In genomic region chr10:128839134-128839533, GRCh38 we compare ENCODE assay signal across 23 cellular contexts.
DNase-seq lines count a peak whose midpoint lies in the region; ATAC-seq and TF ChIP-seq lines count a peak whose summit lies in the region.
"Had no signal": no experiment of that assay in that cellular context is flagged by ENCODE, and none has a peak within 500 bp of the region (broad histone marks: within the 10 kb centered on the region; RNA-seq: fewer than 3 reads in every experiment).

No MANE protein-coding gene starts in this region.

- TF ChIP-seq RAD21 in IMR-90 (IDR thresholded peaks at IDR 0.05; ENCODE audit: low read length) = no peak

- WGBS in IMR-90 (ENCODE audit: extremely low coverage in 2 of 2, insufficient read length in 1 of 2), 2 experiments = 19% methylated on average over 2 of the region's 9 CpGs; no CpG with 5 or more reads in 1 of the 2 experiments
- WGBS in esophagus muscularis mucosa = 93% methylated on average over 9 of the region's 9 CpGs
- no CpG with 5 or more reads among the region's 9 CpGs for whole genome bisulfite sequencing in neuronal stem cell (ENCODE audit: extremely low coverage in 2 of 2, insufficient read length in 2 of 2, insufficient replicate concordance in 1 of 2), 2 donors
- whole genome bisulfite sequencing in transverse colon (ENCODE audit: low coverage in 1 of 2), 2 donors = 83 to 88% methylated on average over 6 to 9 of the region's 9 CpGs

- H3K9ac ChIP-seq in IMR-90 (ENCODE audit: low read depth, low read length) (no peak overlapping the region), neuronal stem cell (ENCODE audit: low read depth, low read length, poor library complexity) (no peak overlapping the region)
- H3K9ac ChIP-seq: BLaER1 treated with 17β-estradiol and CSF1 and Interleukin-3, amounts not matched to agents 10 nM and 100 nM had no signal

- H3K14ac ChIP-seq in IMR-90 (replicated peaks; ENCODE audit: low read depth, low read length) (no peak overlapping the region), neuronal stem cell (ENCODE audit: low read length) (no peak overlapping the region)

- H2BK5ac ChIP-seq in IMR-90 (ENCODE audit: low read depth, low read length, poor library complexity, severe bottlenecking) = no peak overlapping the region
- no peak overlapping the region for H2BK5ac ChIP-seq in neuronal stem cell (ENCODE audit: low read length)

- no peak overlapping the region for H2BK12ac ChIP-seq in neuronal stem cell (ENCODE audit: low read length)

- TF ChIP-seq EP300 in esophagus muscularis mucosa (IDR thresholded peaks at IDR 0.05) (no peak), transverse colon (IDR thresholded peaks at IDR 0.05; ENCODE audit: low read depth) (no peak)

- no peak for TF ChIP-seq CTCF in IMR-90 (conservative IDR thresholded peaks at IDR 0.05; ENCODE audit: low read depth, low read length)
- TF ChIP-seq CTCF in esophagus muscularis mucosa (IDR thresholded peaks at IDR 0.05) = no peak
- no peak for TF ChIP-seq CTCF in GM13977 (IDR thresholded peaks at IDR 0.05; ENCODE audit: extremely low read depth, insufficient read depth, missing control alignments)
- TF ChIP-seq CTCF in transverse colon (IDR thresholded peaks at IDR 0.05) = no peak

- H3K4ac ChIP-seq in IMR-90 (ENCODE audit: low read depth, low read length) = no peak overlapping the region
- no peak overlapping the region for H3K4ac ChIP-seq in neuronal stem cell (ENCODE audit: low read length)

- H3K4me2 ChIP-seq in IMR-90 (ENCODE audit: low read depth, low read length) (no peak overlapping the region), neuronal stem cell (ENCODE audit: insufficient read depth, low read length, poor library complexity, severe bottlenecking) (no peak overlapping the region)
- H3K4me2 ChIP-seq: A549; BLaER1 treated with 17β-estradiol and CSF1 and Interleukin-3, amounts not matched to agents 10 nM and 100 nM had no signal

- no TSS peak for BruUV-seq in IMR-90 (replicated peaks; lab: Mats Ljungman, UMichigan)

- H2BK20ac ChIP-seq in IMR-90 (ENCODE audit: low read depth, low read length) = no peak overlapping the region

- DNase-seq in IMR-90 = no peak
- peak; percentile 55 for DNase-seq in esophagus muscularis mucosa (ENCODE audit: extremely low spot score)
- no peak for DNase-seq in neuronal stem cell (ENCODE audit: low spot score)
- DNase-seq in GM13977 (ENCODE audit: low spot score) = no peak
- DNase-seq in transverse colon = no peak
- DNase-seq in stimulated activated naive CD4-positive, alpha-beta T cell (lab: John Stamatoyannopoulos, UW) = no peak
- DNase-seq in NCI-H1092 treated with DMSO at 0.1 percent for 48 hours (lab: John Stamatoyannopoulos, UW) = no peak
- DNase-seq: 8988T; ACHN; AML-193; BE2C; CD4-positive, alpha-beta T cell; CD8-positive, alpha-beta memory T cell; DMS 273 treated with DMSO at 0.1 percent for 48 hours; DMS79; EL; GDM1; GOT3; H7; HCEC 1CT had no signal

- H4K20me1 ChIP-seq in IMR-90 (ENCODE audit: insufficient read depth, low read length) = no peaks in the 10 kb centered on the region

- H3K36me3 ChIP-seq in IMR-90 (ENCODE audit: control insufficient read depth, insufficient read depth, low read length) (no peaks in the 10 kb centered on the region), esophagus muscularis mucosa (no peaks in the 10 kb centered on the region), neuronal stem cell (replicated peaks in 1 of 2; ENCODE audit: control insufficient read depth in 2 of 2, insufficient read depth in 2 of 2, low read length in 2 of 2) (no peaks in the 10 kb centered on the region), transverse colon (no peaks in the 10 kb centered on the region)
- H3K36me3 ChIP-seq: BE2C; BLaER1 treated with 17β-estradiol and CSF1 and Interleukin-3, amounts not matched to agents 10 nM and 100 nM had no signal

- dilution Hi-C loops in IMR-90 (cut with HindIII; ENCODE audit: low sequenced_read_pairs, unreplicated experiment) = no loop called here

- H3K27ac ChIP-seq in IMR-90 (ENCODE audit: insufficient read depth, low read length) = no peak overlapping the region
- no peak overlapping the region for H3K27ac ChIP-seq in esophagus muscularis mucosa (replicated peaks in 1 of 4)
- H3K27ac ChIP-seq in neuronal stem cell (replicated peaks; ENCODE audit: low read length) = no peak overlapping the region
- no peak overlapping the region for H3K27ac ChIP-seq in transverse colon
- H3K27ac ChIP-seq: A549; BLaER1 treated with 17β-estradiol and CSF1 and Interleukin-3, amounts not matched to agents 10 nM and 100 nM had no signal

- CTCF ChIA-PET in IMR-90 (lab: Yijun Ruan, JAX) = no interaction called here

- no peak overlapping the region for H2BK120ac ChIP-seq in IMR-90 (ENCODE audit: low read depth, low read length)
- H2BK120ac ChIP-seq in neuronal stem cell (ENCODE audit: low read depth, low read length) = no peak overlapping the region

- H2AFZ ChIP-seq in IMR-90 (replicated peaks; ENCODE audit: low read length, poor library complexity) (no peak overlapping the region), neuronal stem cell (ENCODE audit: low read length) (no peak overlapping the region)

- H2BK15ac ChIP-seq in IMR-90 (ENCODE audit: low read depth, low read length) (no peak overlapping the region), neuronal stem cell (ENCODE audit: low read length) (no peak overlapping the region)

- no peak overlapping the region for H4K91ac ChIP-seq in IMR-90 (ENCODE audit: insufficient read depth, low read depth, low read length)
- H4K91ac ChIP-seq in neuronal stem cell (ENCODE audit: low read depth, low read length, poor library complexity) = no peak overlapping the region

- H3K9me3 ChIP-seq in IMR-90 (ENCODE audit: control insufficient read depth, insufficient read depth, low read length) = peaks cover 28% of the 10 kb centered on the region
- H3K9me3 ChIP-seq in esophagus muscularis mucosa = no peaks in the 10 kb centered on the region
- H3K9me3 ChIP-seq in neuronal stem cell (replicated peaks in 1 of 2; ENCODE audit: control insufficient read depth in 2 of 2, insufficient read depth in 1 of 2, low read depth in 1 of 2, low read length in 2 of 2) = no peaks in the 10 kb centered on the region
- H3K9me3 ChIP-seq in transverse colon = no peaks in the 10 kb centered on the region
- H3K9me3 ChIP-seq: A549; BE2C; BLaER1 treated with 17β-estradiol and CSF1 and Interleukin-3, amounts not matched to agents 10 nM and 100 nM had no signal

- no peak for ATAC-seq in IMR-90 (ENCODE audit: low read depth)
- ATAC-seq: A549, GM12878 had no signal

- H4K5ac ChIP-seq in IMR-90 (ENCODE audit: low read depth, low read length) = no peak overlapping the region

- TF ChIP-seq POLR2A in IMR-90 (IDR thresholded peaks at IDR 0.05; ENCODE audit: low read depth, low read length) = no peak
- TF ChIP-seq POLR2A in esophagus muscularis mucosa (IDR thresholded peaks at IDR 0.05; ENCODE audit: low read depth) = no peak
- no peak for TF ChIP-seq POLR2A in transverse colon (IDR thresholded peaks at IDR 0.05)

- H3K23ac ChIP-seq in IMR-90 (ENCODE audit: low read depth, low read length) (no peak overlapping the region), neuronal stem cell (ENCODE audit: low read depth, low read length, poor library complexity) (no peak overlapping the region)

- in situ Hi-C loops in IMR-90 (cut with MboI; ENCODE audit: low sequenced_read_pairs) = no loop called here
- in situ Hi-C loops in GM13977 (cut with MboI; ENCODE audit: low pct_unique_long_range_greater_than_20kb, low sequenced_read_pairs, unreplicated experiment) = no loop called here
- in situ Hi-C loops in transverse colon (cut with MboI; ENCODE audit: low pct_ligation_motif_present in 1 of 4, low pct_unique_long_range_greater_than_20kb in 1 of 4, low sequenced_read_pairs in 3 of 4) = no loop called here

- H3K27me3 ChIP-seq in IMR-90 (ENCODE audit: control insufficient read depth, insufficient read depth, low read length) = no peaks in the 10 kb centered on the region
- H3K27me3 ChIP-seq in esophagus muscularis mucosa = no peaks in the 10 kb centered on the region
- H3K27me3 ChIP-seq in neuronal stem cell (ENCODE audit: control insufficient read depth in 3 of 3, insufficient read depth in 3 of 3, low read depth in 1 of 3, low read length in 3 of 3) = no peaks in the 10 kb centered on the region
- H3K27me3 ChIP-seq in transverse colon = no peaks in the 10 kb centered on the region
- H3K27me3 ChIP-seq: BE2C; BLaER1 treated with 17β-estradiol and CSF1 and Interleukin-3, amounts not matched to agents 10 nM and 100 nM had no signal

- H4K8ac ChIP-seq in IMR-90 (ENCODE audit: low read depth in 2 of 2, low read length in 2 of 2) (no peak overlapping the region), neuronal stem cell (ENCODE audit: low read depth, low read length) (no peak overlapping the region)

- H3K4me1 ChIP-seq in IMR-90 (ENCODE audit: control insufficient read depth, insufficient read depth, low read length) (no peaks in the 10 kb centered on the region), esophagus muscularis mucosa (no peaks in the 10 kb centered on the region), neuronal stem cell (ENCODE audit: control insufficient read depth in 2 of 2, insufficient read depth in 1 of 2, low read depth in 1 of 2, low read length in 2 of 2) (no peaks in the 10 kb centered on the region), transverse colon (peaks cover 0 to 3% (median 0%) of the 10 kb centered on the region in 4 donors)
- H3K4me1 ChIP-seq: A549; BE2C; BLaER1 treated with 17β-estradiol and CSF1 and Interleukin-3, amounts not matched to agents 10 nM and 100 nM had no signal

- POLR2A ChIA-PET in IMR-90 (lab: Charles Lee; ENCODE audit: unreplicated experiment) = no interaction called here

- peak overlapping the region; percentile 11 for H2AK9ac ChIP-seq in IMR-90 (replicated peaks; ENCODE audit: low read depth, low read length, poor library complexity)

- no peaks in the 10 kb centered on the region for H3K9me1 ChIP-seq in IMR-90 (ENCODE audit: insufficient read depth, low read length)

- H3K18ac ChIP-seq in IMR-90 (ENCODE audit: low read depth, low read length) (no peak overlapping the region), neuronal stem cell (ENCODE audit: low read length) (peak overlapping the region; percentile 76)

- no peak overlapping the region for H2AK5ac ChIP-seq in IMR-90 (ENCODE audit: low read depth, low read length)
- no peak overlapping the region for H2AK5ac ChIP-seq in neuronal stem cell (ENCODE audit: low read depth, low read length)

- H3K79me1 ChIP-seq in IMR-90 (ENCODE audit: low read depth in 1 of 2, low read length in 2 of 2) (no peaks in the 10 kb centered on the region), neuronal stem cell (ENCODE audit: low read depth, low read length) (no peaks in the 10 kb centered on the region)

- H3K56ac ChIP-seq in IMR-90 (ENCODE audit: extremely low read depth, insufficient read depth, low read length) = no peak overlapping the region

- intact Hi-C loops in IMR-90 (cut with micrococcal nuclease) = no loop called here
- intact Hi-C loops in esophagus muscularis mucosa (cut with DNase I) = no loop called here
- intact Hi-C loops in transverse colon (cut with DNase I; ENCODE audit: low total_unique reads) = no loop called here

- H3K4me3 ChIP-seq in IMR-90 (ENCODE audit: insufficient read depth, low read depth, low read length) = no peak overlapping the region
- no peak overlapping the region for H3K4me3 ChIP-seq in esophagus muscularis mucosa
- H3K4me3 ChIP-seq in neuronal stem cell (ENCODE audit: low read length in 2 of 2) = no peak overlapping the region
- no peak overlapping the region for H3K4me3 ChIP-seq in transverse colon
- H3K4me3 ChIP-seq: A549; BLaER1 treated with 17β-estradiol and CSF1 and Interleukin-3, amounts not matched to agents 10 nM and 100 nM; GM12878 had no signal
